Comparison of ENCODE assay signal across 23 cellular contexts in the genomic region with DNA sequence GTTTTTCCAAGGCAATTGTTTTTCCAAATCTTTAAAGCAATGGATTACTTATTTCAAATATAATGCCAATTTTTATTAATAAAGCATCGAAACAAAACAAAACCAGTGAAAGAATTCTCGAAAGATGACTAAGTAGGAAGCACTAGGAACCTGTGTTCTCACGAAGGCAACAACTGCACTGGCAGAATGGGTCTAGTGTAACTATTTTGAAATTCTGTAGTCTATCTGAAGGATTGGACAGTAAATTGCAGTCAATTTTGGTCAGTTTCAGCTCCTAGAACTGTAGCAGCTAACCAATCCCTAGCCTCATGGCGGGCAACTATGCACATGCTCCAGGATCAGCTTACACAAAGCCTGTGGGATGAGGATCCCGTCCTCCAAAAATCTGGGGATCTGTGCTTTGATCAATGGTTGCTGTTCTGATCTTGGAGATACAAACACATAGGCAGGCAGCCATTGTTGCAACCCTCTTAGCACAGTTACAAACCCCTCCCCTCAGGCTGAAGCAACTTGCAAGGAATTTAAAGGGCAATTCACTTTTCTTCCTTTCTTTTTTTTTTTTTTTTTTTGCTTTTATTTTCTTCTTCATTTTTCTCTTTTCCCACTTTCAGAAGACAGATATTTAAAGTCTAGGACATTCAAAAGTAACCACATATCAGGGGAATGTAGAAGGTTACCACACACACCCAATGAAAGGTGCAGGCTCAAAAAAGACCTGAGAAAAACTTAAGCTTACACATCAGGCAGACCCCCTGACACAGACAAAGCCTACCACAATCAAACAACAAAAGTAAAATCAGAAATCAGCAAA.
DNase-seq lines count a peak whose midpoint lies in the region; ATAC-seq and TF ChIP-seq lines count a peak whose summit lies in the region.
"Had no signal": no experiment of that assay in that cellular context is flagged by ENCODE, and none has a peak within 500 bp of the region (broad histone marks: within the 10 kb centered on the region; RNA-seq: fewer than 3 reads in every experiment).

No MANE protein-coding gene starts in this region.

- TF ChIP-seq CTCF in choroid plexus epithelial cell (conservative IDR thresholded peaks at IDR 0.05; ENCODE audit: low read depth, low read length), result no peak

- H3K4me1 ChIP-seq in HUES64 (ENCODE audit: insufficient read depth, low read length) (peaks cover 55% of the 10 kb centered on the region), skeletal muscle satellite cell (ENCODE audit: control insufficient read depth, insufficient read depth, low read length) (peaks cover 26% of the 10 kb centered on the region)

- ATAC-seq in GM21528 (IDR thresholded peaks at IDR 0.05; ENCODE audit: low FRiP score, unreplicated experiment), result no peak
- ATAC-seq: HepG2, left ventricle myocardium superior, Right ventricle myocardium inferior, sciatic nerve had no signal

- H3K4me2 ChIP-seq in skeletal muscle satellite cell (ENCODE audit: low read length), result peak overlapping the region; percentile 1

- H3K27ac ChIP-seq in HUES64 (ENCODE audit: low read depth, low read length), result peak overlapping the region; percentile 44
- H3K27ac ChIP-seq: cardiac muscle cell had no signal

- H3K36me3 ChIP-seq in HUES64 (ENCODE audit: insufficient read depth, low read length) (no peaks in the 10 kb centered on the region), skeletal muscle satellite cell (ENCODE audit: insufficient read depth, low read length) (peaks cover 7% of the 10 kb centered on the region)
- H3K36me3 ChIP-seq: cardiac muscle cell had no signal

- H3K4me3 ChIP-seq in HUES64 (ENCODE audit: low read length) (no peak overlapping the region), choroid plexus epithelial cell (ENCODE audit: low read depth, low read length) (no peak overlapping the region), skeletal muscle satellite cell (ENCODE audit: low read length) (no peak overlapping the region)
- H3K4me3 ChIP-seq: cardiac muscle cell had no signal

- DNase-seq in choroid plexus epithelial cell (ENCODE audit: low read depth) (peak; percentile 57), islet precursor cell (peak; percentile 69), hypothalamus (lab: John Stamatoyannopoulos, UW) (no peak), Ammon's horn (ENCODE audit: low spot score) (no peak)
- DNase-seq: activated CD4-positive, alpha-beta T cell treated with anti-CD3 and anti-CD28 coated beads, Interleukin-2, amount 50 U/mL, for 1 hour; activated naive CD4-positive, alpha-beta T cell treated with anti-CD3 and anti-CD28 coated beads, Interleukin-2, amount 50 U/mL, for 16 hours; anterior cingulate cortex; CD4-positive, alpha-beta memory T cell; head of caudate nucleus; immature natural killer cell; left ventricle myocardium superior; NCI-H1105 treated with DMSO at 0.1 percent for 48 hours; NCI-H2081; NCI-H226; NCI-H748 treated with DMSO at 0.1 percent for 48 hours; OCI-M1 had no signal

- H3K9ac ChIP-seq in HUES64 (ENCODE audit: low read depth, low read length), result peak overlapping the region; percentile 67
- no peak overlapping the region for H3K9ac ChIP-seq in skeletal muscle satellite cell (ENCODE audit: low read depth, low read length)

- H3K9me3 ChIP-seq in HUES64 (ENCODE audit: insufficient read depth, low read depth, low read length) (no peaks in the 10 kb centered on the region), skeletal muscle satellite cell (replicated peaks; ENCODE audit: low read length) (no peaks in the 10 kb centered on the region)

- no peaks in the 10 kb centered on the region for H3K27me3 ChIP-seq in HUES64 (ENCODE audit: insufficient read depth, low read length)
- H3K27me3 ChIP-seq in skeletal muscle satellite cell (ENCODE audit: control insufficient read depth, insufficient read depth, low read length), result no peaks in the 10 kb centered on the region
- H3K27me3 ChIP-seq: cardiac muscle cell had no signal

- WGBS in HUES64, result 81% methylated on average over 5 of the region's 5 CpGs

Comparison
In these comparisons a context has a peak if more than half of its experiments do, and no peak if none do; other contexts are left out.
1. DNase-seq: peak in choroid plexus epithelial cell (single experiment) and islet precursor cell (single experiment); none in hypothalamus (0 of 51) and Ammon's horn (single experiment).